In genomic region chr15:77650285-77650684, GRCh38 we compare ENCODE assay signal across 13 cellular contexts. TPM values are rescaled to one million over a fixed set of nuclear protein-coding genes. Genes with fewer than 3 reads are reported as not detected.
DNase-seq lines count a peak whose midpoint lies in the region; ATAC-seq, FAIRE-seq and TF ChIP-seq lines count a peak whose summit lies in the region.
"Had no signal": no experiment of that assay in that cellular context is flagged by ENCODE, and none has a peak within 500 bp of the region (broad histone marks: within the 10 kb centered on the region; RNA-seq: fewer than 3 reads in every experiment).

No MANE protein-coding gene starts in this region.

- H3K36me3 ChIP-seq in GM12878 (ENCODE audit: control insufficient read depth in 2 of 2, insufficient read depth in 2 of 2, low read length in 1 of 2) (no peaks in the 10 kb centered on the region), left lung (no peaks in the 10 kb centered on the region)
- no peaks in the 10 kb centered on the region for H3K36me3 ChIP-seq in naive thymus-derived CD4-positive, alpha-beta T cell (ENCODE audit: control insufficient read depth in 2 of 3, insufficient read depth in 3 of 3, low read length in 3 of 3)
- H3K36me3 ChIP-seq: upper lobe of left lung had no signal

- no peak overlapping the region for H3K4me3 Mint-ChIP-seq in activated CD4-positive, alpha-beta T cell treated with anti-CD3 and anti-CD28 coated beads for 36 hours
- H3K4me3 Mint-ChIP-seq in progenitor cell of endocrine pancreas (ENCODE audit: low read depth): no peak overlapping the region
- H3K4me3 Mint-ChIP-seq in naive thymus-derived CD4-positive, alpha-beta T cell: no peak overlapping the region
- H3K4me3 Mint-ChIP-seq: central memory CD8-positive, alpha-beta T cell had no signal

- no peaks in the 10 kb centered on the region for H4K20me1 ChIP-seq in GM12878 (ENCODE audit: control insufficient read depth, insufficient read depth)

- no peak overlapping the region for H2AFZ ChIP-seq in GM12878 (ENCODE audit: control insufficient read depth, low read depth, low read length)

- POLR2A ChIA-PET in activated CD4-positive, alpha-beta T cell treated with anti-CD3 and anti-CD28 coated beads for 36 hours (lab: Charles Lee): no interaction called here
- POLR2A ChIA-PET in GM12878 (lab: Charles Lee): no interaction called here
- POLR2A ChIA-PET in naive thymus-derived CD4-positive, alpha-beta T cell (lab: Charles Lee): no interaction called here

- TF ChIP-seq RAD21 in GM12878 (IDR thresholded peaks at IDR 0.05; ENCODE audit: insufficient read depth, low read depth, low read length): 0 out of 2 replicates have a peak, but pooled peaks have one; percentile 3

- CTCF ChIA-PET in activated CD4-positive, alpha-beta T cell treated with anti-CD3 and anti-CD28 coated beads for 36 hours (lab: Charles Lee): no interaction called here
- CTCF ChIA-PET in GM12878 (lab: Yijun Ruan, JAX): interaction anchor here (1.4 to 1.8 kb wide), 3 partner anchors 12 to 171 kb away, joined by 4 to 16 read pairs (median 4); no protein-coding TSS in a partner anchor
- CTCF ChIA-PET in naive thymus-derived CD4-positive, alpha-beta T cell (lab: Charles Lee): no interaction called here

- DNase-seq in activated CD4-positive, alpha-beta T cell treated with anti-CD3 and anti-CD28 coated beads for 36 hours: peak; percentile 51
- no peak for DNase-seq in activated CD4-positive, alpha-beta T cell treated with anti-CD3 and anti-CD28 coated beads for 4 hours
- DNase-seq in LHCN-M2 (ENCODE audit: low read depth): peak; percentile 17
- DNase-seq in GM12878 (ENCODE audit: low read depth, low spot score): no peak
- DNase-seq in progenitor cell of endocrine pancreas (ENCODE audit: low spot score, unreplicated experiment): no peak
- DNase-seq in left lung: no peak
- no peak for DNase-seq in activated naive CD4-positive, alpha-beta T cell (lab: John Stamatoyannopoulos, UW)
- DNase-seq in naive thymus-derived CD4-positive, alpha-beta T cell: no peak
- DNase-seq: activated CD4-positive, alpha-beta T cell treated with anti-CD3 and anti-CD28 coated beads for 1 hour; KG1; upper lobe of left lung had no signal

- no peak for TF ChIP-seq EP300 in GM12878 (IDR thresholded peaks at IDR 0.05; ENCODE audit: borderline replicate concordance in 1 of 2, control insufficient read depth in 1 of 2, low read depth in 2 of 2, low read length in 2 of 2)

- in situ Hi-C loops in GM12878 (cut with MboI): no loop called here

- H3K9ac ChIP-seq in GM12878 (ENCODE audit: control insufficient read depth, insufficient read depth, low read length): no peak overlapping the region

- H3K4me1 ChIP-seq in GM12878 (ENCODE audit: control insufficient read depth, insufficient read depth, low read length): no peaks in the 10 kb centered on the region
- H3K4me1 ChIP-seq in left lung: no peaks in the 10 kb centered on the region
- H3K4me1 ChIP-seq in naive thymus-derived CD4-positive, alpha-beta T cell (ENCODE audit: control insufficient read depth in 2 of 2, insufficient read depth in 2 of 2, low read length in 2 of 2): no peaks in the 10 kb centered on the region
- H3K4me1 ChIP-seq: Caco-2, upper lobe of left lung had no signal

- no peak for FAIRE-seq in GM12878 (lab: Jason Lieb, UNC)

- H3K27me3 Mint-ChIP-seq in activated CD4-positive, alpha-beta T cell treated with anti-CD3 and anti-CD28 coated beads for 36 hours: peaks cover 4% of the 10 kb centered on the region
- peaks cover 21% of the 10 kb centered on the region for H3K27me3 Mint-ChIP-seq in progenitor cell of endocrine pancreas
- peaks cover 3 to 19% (median 16%) of the 10 kb centered on the region in 5 donors for H3K27me3 Mint-ChIP-seq in naive thymus-derived CD4-positive, alpha-beta T cell

- H3K36me3 Mint-ChIP-seq in activated CD4-positive, alpha-beta T cell treated with anti-CD3 and anti-CD28 coated beads for 36 hours (ENCODE audit: low read depth): no peaks in the 10 kb centered on the region
- H3K36me3 Mint-ChIP-seq in progenitor cell of endocrine pancreas (ENCODE audit: insufficient read depth): no peaks in the 10 kb centered on the region
- H3K36me3 Mint-ChIP-seq in naive thymus-derived CD4-positive, alpha-beta T cell: no peaks in the 10 kb centered on the region

- TF ChIP-seq CTCF in GM12878 (IDR thresholded peaks at IDR 0.05 in 2 of 3, conservative IDR thresholded peaks at IDR 0.05 in 1 of 3; ENCODE audit: control insufficient read depth in 2 of 3, extremely low read depth in 1 of 3, insufficient read depth in 1 of 3, low read depth in 3 of 3, low read length in 3 of 3): peak in 2 of 3 experiments; percentile 19 to 27; a peak in 2 of 6 replicates
- peak; percentile 57 for TF ChIP-seq CTCF in progenitor cell of endocrine pancreas (IDR thresholded peaks at IDR 0.05; ENCODE audit: unreplicated experiment)
- TF ChIP-seq CTCF in left lung (IDR thresholded peaks at IDR 0.05): no peak

- no peak overlapping the region for H3K4me2 ChIP-seq in GM12878 (ENCODE audit: control insufficient read depth, insufficient read depth)

- no peak overlapping the region for H3K27ac Mint-ChIP-seq in activated CD4-positive, alpha-beta T cell treated with anti-CD3 and anti-CD28 coated beads for 36 hours
- H3K27ac Mint-ChIP-seq in progenitor cell of endocrine pancreas: peak overlapping the region; percentile 47
- H3K27ac Mint-ChIP-seq in naive thymus-derived CD4-positive, alpha-beta T cell: peak overlapping the region in 1 of 9 donors; percentile 74

- H3K4me1 Mint-ChIP-seq in activated CD4-positive, alpha-beta T cell treated with anti-CD3 and anti-CD28 coated beads for 36 hours: no peaks in the 10 kb centered on the region
- no peaks in the 10 kb centered on the region for H3K4me1 Mint-ChIP-seq in progenitor cell of endocrine pancreas (ENCODE audit: low read depth)
- H3K4me1 Mint-ChIP-seq in naive thymus-derived CD4-positive, alpha-beta T cell: no peaks in the 10 kb centered on the region
- H3K4me1 Mint-ChIP-seq: central memory CD8-positive, alpha-beta T cell had no signal

- no peak for TF ChIP-seq POLR2A in GM12878 (IDR thresholded peaks at IDR 0.05; ENCODE audit: low read depth, low read length)

- ATAC-seq in activated CD4-positive, alpha-beta T cell treated with anti-CD3 and anti-CD28 coated beads for 36 hours: peak; percentile 58
- ATAC-seq in GM12878: peak; percentile 53
- ATAC-seq in left lung: no peak
- ATAC-seq in naive thymus-derived CD4-positive, alpha-beta T cell: no peak

- H3K9me3 ChIP-seq in GM12878 (replicated peaks; ENCODE audit: control insufficient read depth, insufficient read depth, low read length): no peaks in the 10 kb centered on the region
- no peaks in the 10 kb centered on the region for H3K9me3 ChIP-seq in left lung
- H3K9me3 ChIP-seq in naive thymus-derived CD4-positive, alpha-beta T cell (ENCODE audit: control insufficient read depth in 2 of 3, low read length in 3 of 3): peaks cover 0 to 3% (median 0%) of the 10 kb centered on the region in 3 experiments
- H3K9me3 ChIP-seq: Caco-2 had no signal

- no peak overlapping the region for H3K4me3 ChIP-seq in GM12878
- no peak overlapping the region for H3K4me3 ChIP-seq in left lung
- H3K4me3 ChIP-seq in naive thymus-derived CD4-positive, alpha-beta T cell (ENCODE audit: low read length): no peak overlapping the region
- H3K4me3 ChIP-seq: upper lobe of left lung had no signal

- RAD21 ChIA-PET in GM12878 (lab: Charles Lee; ENCODE audit: unreplicated experiment): interaction anchor here (1.1 kb wide), 1 partner anchor 16 kb away, joined by 3 read pairs; no protein-coding TSS in a partner anchor

- intact Hi-C loops in activated CD4-positive, alpha-beta T cell treated with anti-CD3 and anti-CD28 coated beads for 36 hours (cut with DNase I, micrococcal nuclease): loop anchor here in 1 of 2 experiments (5.0 kb wide), 1 partner anchor 172 kb away; no protein-coding TSS in a partner anchor
- intact Hi-C loops in GM12878 (cut with micrococcal nuclease; ENCODE audit: unreplicated experiment) (no loop called here), left lung (cut with DNase I) (no loop called here)
- intact Hi-C loops in naive thymus-derived CD4-positive, alpha-beta T cell (cut with micrococcal nuclease): no loop called here

- no peaks in the 10 kb centered on the region for H3K79me2 ChIP-seq in GM12878 (ENCODE audit: control insufficient read depth, insufficient read depth, low read length)

- H3K27ac ChIP-seq in GM12878 (ENCODE audit: control insufficient read depth, insufficient read depth) (no peak overlapping the region), left lung (no peak overlapping the region)
- H3K27ac ChIP-seq in naive thymus-derived CD4-positive, alpha-beta T cell (ENCODE audit: low read depth, low read length): no peak overlapping the region
- H3K27ac ChIP-seq: upper lobe of left lung had no signal

- peaks cover 2% of the 10 kb centered on the region for H3K9me3 Mint-ChIP-seq in activated CD4-positive, alpha-beta T cell treated with anti-CD3 and anti-CD28 coated beads for 36 hours (ENCODE audit: low read depth)
- H3K9me3 Mint-ChIP-seq in progenitor cell of endocrine pancreas (ENCODE audit: low read depth): peaks cover 2% of the 10 kb centered on the region
- H3K9me3 Mint-ChIP-seq in naive thymus-derived CD4-positive, alpha-beta T cell: peaks cover 0 to 5% (median 1%) of the 10 kb centered on the region in 11 donors
- H3K9me3 Mint-ChIP-seq: central memory CD8-positive, alpha-beta T cell had no signal

- no TSS peak for BruUV-seq in GM12878 (replicated peaks; lab: Mats Ljungman, UMichigan)

- SMC1A ChIA-PET in GM12878 (lab: Charles Lee; ENCODE audit: uncharacterized antibody, unreplicated experiment): no interaction called here

- H3K27me3 ChIP-seq in GM12878 (replicated peaks in 1 of 2; ENCODE audit: control insufficient read depth in 2 of 2, insufficient read depth in 2 of 2, low read length in 1 of 2) (peaks cover 0 to 2% of the 10 kb centered on the region in 2 experiments; a peak in 2 of 4 replicates), left lung (peaks cover 0 to 34% of the 10 kb centered on the region in 2 donors)
- H3K27me3 ChIP-seq in naive thymus-derived CD4-positive, alpha-beta T cell (ENCODE audit: control insufficient read depth in 2 of 2, insufficient read depth in 2 of 2, low read length in 2 of 2): no peaks in the 10 kb centered on the region
- H3K27me3 ChIP-seq: upper lobe of left lung had no signal

- WGBS in GM12878 (ENCODE audit: insufficient coverage, insufficient replicate concordance, low lambda C conversion rate, missing lambda C conversion rate): 39% methylated on average over 3 of the region's 3 CpGs

RNA-seq across cellular contexts. Expression of gene LINGO1, which starts 17.6 kb away (rescaled TPM):
- total RNA-seq in activated CD4-positive, alpha-beta T cell treated with anti-CD3 and anti-CD28 coated beads for 36 hours: not detected
- total RNA-seq in LHCN-M2 (2014; rRNA removed): not detected in 2 replicates
- polyA plus RNA-seq in LHCN-M2 (2012): 0.10 TPM
- total RNA-seq in GM12878 (2013; cell fraction: nucleolus; rRNA removed): 0.81 and 0.84 TPM in 2 replicates
- total RNA-seq in GM12878 (2014; rRNA removed): 0.27 TPM in 1 of 2 replicates, not detected in the other
- not detected in 2 replicates for total RNA-seq in GM12878 (2014; rRNA removed; fragmentation: Illumina TruSeq; extraction: Trizol)
- 0.64 TPM in 1 of 2 replicates, not detected in the other for total RNA-seq in GM12878 (2021)
- polyA plus RNA-seq in GM12878 (2011; ENCODE audit: low read depth): 0.16 TPM
- polyA plus RNA-seq in GM12878 (2011; rRNA removed): 0.61 and 3.9 TPM in 2 replicates
- 1.8 and 2.9 TPM in 2 replicates for polyA plus RNA-seq in GM12878 (2011; cell fraction: cytosol; rRNA removed)
- polyA plus RNA-seq in GM12878 (2011; cell fraction: nucleus; rRNA removed): 3.1 and 4.0 TPM in 2 replicates
- 0.42 and 0.46 TPM in 2 replicates for polyA plus RNA-seq in GM12878 (2012)
- polyA plus RNA-seq in GM12878 (2014; fragmentation: Illumina TruSeq; extraction: Trizol): 0.15 TPM in 1 of 2 replicates, not detected in the other
- polyA plus RNA-seq in GM12878 (2014; fragmentation: Nextera tagmentation; extraction: Ambion mirVana): not detected
- 0.04 and 0.05 TPM in 2 replicates for polyA plus RNA-seq in GM12878 (2014; rRNA removed)
- polyA plus RNA-seq in GM12878 (2016; fragmentation: Nextera tagmentation; extraction: Ambion mirVana): under 1 TPM in 1 of 2 experiments, not detected in 1; 0.19 TPM
- 1.7 and 4.4 TPM in 2 replicates for polyA minus RNA-seq in GM12878 (2011; rRNA and poly(A)+ RNA removed)
- polyA minus RNA-seq in GM12878 (2011; cell fraction: cytosol; rRNA and poly(A)+ RNA removed): 2.0 and 3.1 TPM in 2 replicates
- polyA minus RNA-seq in GM12878 (2011; cell fraction: nucleus; rRNA and poly(A)+ RNA removed): 0.38 and 1.6 TPM in 2 replicates
- total RNA-seq in progenitor cell of endocrine pancreas: 35.1 and 41.3 TPM in 2 replicates
- 1 to 10 TPM in 1 of 2 donors, under 1 TPM in 1; 0.99 to 3.4 TPM for total RNA-seq in left lung
- total RNA-seq in naive thymus-derived CD4-positive, alpha-beta T cell: not detected
- not detected for polyA plus RNA-seq in naive thymus-derived CD4-positive, alpha-beta T cell

Comparison
In these comparisons a context has a peak if more than half of its experiments do, and no peak if none do; other contexts are left out.
1. DNase-seq: peak in activated CD4-positive, alpha-beta T cell treated with anti-CD3 and anti-CD28 coated beads for 36 hours (single experiment) and LHCN-M2 (single experiment); none in activated CD4-positive, alpha-beta T cell treated with anti-CD3 and anti-CD28 coated beads for 4 hours (0 of 2), GM12878 (single experiment), progenitor cell of endocrine pancreas (single experiment), left lung (0 of 2), activated naive CD4-positive, alpha-beta T cell (0 of 4) and naive thymus-derived CD4-positive, alpha-beta T cell (0 of 9).
2. ATAC-seq: peak in activated CD4-positive, alpha-beta T cell treated with anti-CD3 and anti-CD28 coated beads for 36 hours (single experiment) and GM12878 (single experiment); none in left lung (single experiment) and naive thymus-derived CD4-positive, alpha-beta T cell (single experiment).
3. CTCF ChIP-seq: peak in GM12878 (2 of 3) and progenitor cell of endocrine pancreas (single experiment); none in left lung (0 of 2).